ENCODE assay signal across 1 cellular context in genomic region chr1:223558512-223558911, GRCh38.
A peak's percentile ranks its signal among the peaks of the same experiment; 100 is the strongest.
TF ChIP-seq lines count a peak whose summit lies in the region.

No MANE protein-coding gene starts in this region.

TF ChIP-seq in HEK293, 187 proteins besides CTCF, POLR2A, EP300 and RAD21 (continued from another document):
- TF ChIP-seq, protein P1, sequence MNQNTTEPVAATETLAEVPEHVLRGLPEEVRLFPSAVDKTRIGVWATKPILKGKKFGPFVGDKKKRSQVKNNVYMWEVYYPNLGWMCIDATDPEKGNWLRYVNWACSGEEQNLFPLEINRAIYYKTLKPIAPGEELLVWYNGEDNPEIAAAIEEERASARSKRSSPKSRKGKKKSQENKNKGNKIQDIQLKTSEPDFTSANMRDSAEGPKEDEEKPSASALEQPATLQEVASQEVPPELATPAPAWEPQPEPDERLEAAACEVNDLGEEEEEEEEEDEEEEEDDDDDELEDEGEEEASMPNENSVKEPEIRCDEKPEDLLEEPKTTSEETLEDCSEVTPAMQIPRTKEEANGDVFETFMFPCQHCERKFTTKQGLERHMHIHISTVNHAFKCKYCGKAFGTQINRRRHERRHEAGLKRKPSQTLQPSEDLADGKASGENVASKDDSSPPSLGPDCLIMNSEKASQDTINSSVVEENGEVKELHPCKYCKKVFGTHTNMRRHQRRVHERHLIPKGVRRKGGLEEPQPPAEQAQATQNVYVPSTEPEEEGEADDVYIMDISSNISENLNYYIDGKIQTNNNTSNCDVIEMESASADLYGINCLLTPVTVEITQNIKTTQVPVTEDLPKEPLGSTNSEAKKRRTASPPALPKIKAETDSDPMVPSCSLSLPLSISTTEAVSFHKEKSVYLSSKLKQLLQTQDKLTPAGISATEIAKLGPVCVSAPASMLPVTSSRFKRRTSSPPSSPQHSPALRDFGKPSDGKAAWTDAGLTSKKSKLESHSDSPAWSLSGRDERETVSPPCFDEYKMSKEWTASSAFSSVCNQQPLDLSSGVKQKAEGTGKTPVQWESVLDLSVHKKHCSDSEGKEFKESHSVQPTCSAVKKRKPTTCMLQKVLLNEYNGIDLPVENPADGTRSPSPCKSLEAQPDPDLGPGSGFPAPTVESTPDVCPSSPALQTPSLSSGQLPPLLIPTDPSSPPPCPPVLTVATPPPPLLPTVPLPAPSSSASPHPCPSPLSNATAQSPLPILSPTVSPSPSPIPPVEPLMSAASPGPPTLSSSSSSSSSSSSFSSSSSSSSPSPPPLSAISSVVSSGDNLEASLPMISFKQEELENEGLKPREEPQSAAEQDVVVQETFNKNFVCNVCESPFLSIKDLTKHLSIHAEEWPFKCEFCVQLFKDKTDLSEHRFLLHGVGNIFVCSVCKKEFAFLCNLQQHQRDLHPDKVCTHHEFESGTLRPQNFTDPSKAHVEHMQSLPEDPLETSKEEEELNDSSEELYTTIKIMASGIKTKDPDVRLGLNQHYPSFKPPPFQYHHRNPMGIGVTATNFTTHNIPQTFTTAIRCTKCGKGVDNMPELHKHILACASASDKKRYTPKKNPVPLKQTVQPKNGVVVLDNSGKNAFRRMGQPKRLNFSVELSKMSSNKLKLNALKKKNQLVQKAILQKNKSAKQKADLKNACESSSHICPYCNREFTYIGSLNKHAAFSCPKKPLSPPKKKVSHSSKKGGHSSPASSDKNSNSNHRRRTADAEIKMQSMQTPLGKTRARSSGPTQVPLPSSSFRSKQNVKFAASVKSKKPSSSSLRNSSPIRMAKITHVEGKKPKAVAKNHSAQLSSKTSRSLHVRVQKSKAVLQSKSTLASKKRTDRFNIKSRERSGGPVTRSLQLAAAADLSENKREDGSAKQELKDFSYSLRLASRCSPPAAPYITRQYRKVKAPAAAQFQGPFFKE (tag by site-specific recombination; IDR thresholded peaks at IDR 0.05; ENCODE audit: borderline replicate concordance) = peak; percentile 54; the same call in 1 of the 2 replicates
- TF ChIP-seq ZNF571 (tag by site-specific recombination; IDR thresholded peaks at IDR 0.05) = no peak
- TF ChIP-seq ZNF274 (IDR thresholded peaks at IDR 0.05; ENCODE audit: low read length) = no peak
- peak; percentile 61; the same call in 1 of the 2 replicates for TF ChIP-seq ZNF274 (tag by site-specific recombination; IDR thresholded peaks at IDR 0.05; ENCODE audit: borderline replicate concordance)
- TF ChIP-seq ZNF155 (tag by site-specific recombination; IDR thresholded peaks at IDR 0.05) = no peak
- no peak for TF ChIP-seq ZNF623 (tag by site-specific recombination; IDR thresholded peaks at IDR 0.05)
TF ChIP-seq in HEK293: peak in this region for 10.
